In the genomic region with DNA sequence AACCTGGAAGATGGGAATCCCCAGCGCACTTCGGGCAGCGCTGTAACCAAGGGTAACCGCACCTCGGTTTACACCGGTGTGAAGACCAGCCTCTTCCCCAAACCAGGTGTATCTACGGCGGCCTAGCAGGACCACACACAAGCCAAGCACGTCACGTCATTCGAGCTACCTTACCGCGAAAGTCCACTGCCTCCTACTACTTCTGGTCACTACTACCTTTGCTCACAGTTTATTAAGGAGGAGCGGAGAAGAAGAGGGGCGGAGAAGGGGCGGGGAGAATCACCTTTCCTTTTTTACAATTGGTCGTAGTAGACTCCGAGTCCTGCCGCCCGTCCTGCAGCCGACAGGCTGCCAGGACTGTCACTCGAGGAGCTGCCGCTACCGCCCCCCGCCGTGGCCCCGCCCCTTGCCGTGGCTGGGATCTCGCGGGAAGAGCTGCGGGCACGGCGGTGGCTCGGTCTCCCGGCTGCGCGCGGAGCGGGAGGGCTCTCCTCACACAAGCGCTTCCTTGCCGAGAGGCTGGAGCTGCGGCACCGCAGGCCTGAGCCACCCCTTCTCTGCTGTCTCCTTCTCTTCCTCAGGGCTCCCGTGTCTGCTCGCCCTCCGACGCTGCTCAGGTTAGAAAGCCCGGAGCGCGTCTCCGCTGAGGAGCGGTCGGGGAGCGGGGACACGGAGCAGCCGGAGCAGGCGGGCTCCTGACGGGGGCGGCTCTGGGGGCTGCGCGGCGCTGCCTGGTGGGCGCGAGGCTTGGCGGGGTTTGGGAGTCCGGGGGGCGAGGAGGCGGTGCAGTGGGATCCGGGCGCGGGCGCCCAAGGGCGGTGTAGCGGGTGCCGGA, we compare ENCODE assay signal across 8 cellular contexts. TPM values are rescaled to one million over a fixed set of nuclear protein-coding genes. Genes with fewer than 3 reads are reported as not detected.
DNase-seq lines count a peak whose midpoint lies in the region; ATAC-seq and TF ChIP-seq lines count a peak whose summit lies in the region.

A gene (plus strand): TSS at position 495 of the 835 bp plus-strand sequence. CDS start 95,172 bp downstream, outside the sequence.

- no peak for TF ChIP-seq CTCF in epithelial cell of proximal tubule (conservative IDR thresholded peaks at IDR 0.05; ENCODE audit: low read depth, low read length)
- no peak for TF ChIP-seq CTCF in mucosa of descending colon (IDR thresholded peaks at IDR 0.05)

- H3K4me3 ChIP-seq in epithelial cell of proximal tubule (ENCODE audit: low read depth, low read length) (peak within 1 kb of the TSS; percentile 84), mucosa of descending colon (peak within 1 kb of the TSS; percentile 76)

- no peak for TF ChIP-seq RAD21 in Ishikawa (IDR thresholded peaks at IDR 0.05; ENCODE audit: low read depth)

- H3K9me3 ChIP-seq in mucosa of descending colon, result no peaks in the 10 kb centered on the region

- DNase-seq in DMS114 treated with DMSO at 0.1 percent for 48 hours (lab: John Stamatoyannopoulos, UW; ENCODE audit: unreplicated experiment) (peak; percentile 96), OCI-M2 (lab: John Stamatoyannopoulos, UW; ENCODE audit: unreplicated experiment) (peak; percentile 35), epithelial cell of proximal tubule (ENCODE audit: low read depth) (peak; percentile 81), mucosa of descending colon (peak; percentile 97 to 98 (median 97))
- DNase-seq in activated T-cell treated with anti-CD3 and anti-CD28 coated beads, Interleukin-2, amount 50 U/mL, for 1 hour, result peak; percentile 94
- DNase-seq in stimulated activated CD8-positive, alpha-beta memory T cell treated with anti-CD3 and anti-CD28 coated beads, Interleukin-4, amount 100 ng/mL, for 1 hour (ENCODE audit: low read depth in 2 of 2, low spot score in 1 of 2), result peak; percentile 69 to 82

- intact Hi-C loops in mucosa of descending colon (cut with DNase I, micrococcal nuclease), result loop anchor here in 1 of 2 donors (10.0 kb wide), 1 partner anchor 64 kb away; no protein-coding TSS in a partner anchor

- no peak for TF ChIP-seq EP300 in Ishikawa (IDR thresholded peaks at IDR 0.05; ENCODE audit: borderline replicate concordance)

- no peaks in the 10 kb centered on the region for H3K36me3 ChIP-seq in mucosa of descending colon (ENCODE audit: low read depth)

- ATAC-seq in GM21576 (IDR thresholded peaks at IDR 0.05; ENCODE audit: unreplicated experiment) (peak; percentile 94), mucosa of descending colon (peak; percentile 97)

- peaks cover 9% of the 10 kb centered on the region for H3K4me1 ChIP-seq in mucosa of descending colon (ENCODE audit: low read depth)

TF ChIP-seq in Ishikawa, 13 proteins besides CTCF, POLR2A, EP300 and RAD21:
- TF ChIP-seq CREB1 (IDR thresholded peaks at IDR 0.05; ENCODE audit: low read depth) (no peak), TAF1 (IDR thresholded peaks at IDR 0.05; ENCODE audit: low read depth) (peak; percentile 93), ZBTB7A (IDR thresholded peaks at IDR 0.05; ENCODE audit: low read depth) (0 out of 2 replicates have a peak, but pooled peaks have one; percentile 49), NFIC (IDR thresholded peaks at IDR 0.05) (no peak), TCF12 (IDR thresholded peaks at IDR 0.05; ENCODE audit: low read depth) (peak; percentile 62), YY1 (IDR thresholded peaks at IDR 0.05; ENCODE audit: low read depth) (peak; percentile 7; the same call in 1 of the 2 replicates)
- TF ChIP-seq, protein P1, sequence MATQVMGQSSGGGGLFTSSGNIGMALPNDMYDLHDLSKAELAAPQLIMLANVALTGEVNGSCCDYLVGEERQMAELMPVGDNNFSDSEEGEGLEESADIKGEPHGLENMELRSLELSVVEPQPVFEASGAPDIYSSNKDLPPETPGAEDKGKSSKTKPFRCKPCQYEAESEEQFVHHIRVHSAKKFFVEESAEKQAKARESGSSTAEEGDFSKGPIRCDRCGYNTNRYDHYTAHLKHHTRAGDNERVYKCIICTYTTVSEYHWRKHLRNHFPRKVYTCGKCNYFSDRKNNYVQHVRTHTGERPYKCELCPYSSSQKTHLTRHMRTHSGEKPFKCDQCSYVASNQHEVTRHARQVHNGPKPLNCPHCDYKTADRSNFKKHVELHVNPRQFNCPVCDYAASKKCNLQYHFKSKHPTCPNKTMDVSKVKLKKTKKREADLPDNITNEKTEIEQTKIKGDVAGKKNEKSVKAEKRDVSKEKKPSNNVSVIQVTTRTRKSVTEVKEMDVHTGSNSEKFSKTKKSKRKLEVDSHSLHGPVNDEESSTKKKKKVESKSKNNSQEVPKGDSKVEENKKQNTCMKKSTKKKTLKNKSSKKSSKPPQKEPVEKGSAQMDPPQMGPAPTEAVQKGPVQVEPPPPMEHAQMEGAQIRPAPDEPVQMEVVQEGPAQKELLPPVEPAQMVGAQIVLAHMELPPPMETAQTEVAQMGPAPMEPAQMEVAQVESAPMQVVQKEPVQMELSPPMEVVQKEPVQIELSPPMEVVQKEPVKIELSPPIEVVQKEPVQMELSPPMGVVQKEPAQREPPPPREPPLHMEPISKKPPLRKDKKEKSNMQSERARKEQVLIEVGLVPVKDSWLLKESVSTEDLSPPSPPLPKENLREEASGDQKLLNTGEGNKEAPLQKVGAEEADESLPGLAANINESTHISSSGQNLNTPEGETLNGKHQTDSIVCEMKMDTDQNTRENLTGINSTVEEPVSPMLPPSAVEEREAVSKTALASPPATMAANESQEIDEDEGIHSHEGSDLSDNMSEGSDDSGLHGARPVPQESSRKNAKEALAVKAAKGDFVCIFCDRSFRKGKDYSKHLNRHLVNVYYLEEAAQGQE (IDR thresholded peaks at IDR 0.05; ENCODE audit: low read depth), result 0 out of 2 replicates have a peak, but pooled peaks have one; percentile 15
- TF ChIP-seq, protein P2, sequence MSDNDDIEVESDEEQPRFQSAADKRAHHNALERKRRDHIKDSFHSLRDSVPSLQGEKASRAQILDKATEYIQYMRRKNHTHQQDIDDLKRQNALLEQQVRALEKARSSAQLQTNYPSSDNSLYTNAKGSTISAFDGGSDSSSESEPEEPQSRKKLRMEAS (IDR thresholded peaks at IDR 0.05), result peak; percentile 27; the same call in 1 of the 2 replicates

RNA-seq across cellular contexts. Expression of the gene that starts here (rescaled TPM):
- total RNA-seq in epithelial cell of proximal tubule (12.7 and 17.7 TPM in 2 replicates), mucosa of descending colon (10 to 100 TPM; 17.7 to 36.4 (median 32.3) TPM)

Comparison
In these comparisons a context has a peak if more than half of its experiments do, and no peak if none do; other contexts are left out.
1. Peak in every context shown above with its lines: DNase-seq, ATAC-seq and H3K4me3 ChIP-seq.
2. DNase-seq: peak in every context shown above with its lines; median percentile 97 in mucosa of descending colon; 96 in DMS114 treated with DMSO at 0.1 percent for 48 hours; 94 in activated T-cell treated with anti-CD3 and anti-CD28 coated beads, Interleukin-2, amount 50 U/mL, for 1 hour; 81 in epithelial cell of proximal tubule; 76 in stimulated activated CD8-positive, alpha-beta memory T cell treated with anti-CD3 and anti-CD28 coated beads, Interleukin-4, amount 100 ng/mL, for 1 hour; 35 in OCI-M2.